1 cellular context compared by ENCODE assay signal in genomic region chr15:77622212-77622941, GRCh38.
TF ChIP-seq lines count a peak whose summit lies in the region.

No MANE protein-coding gene starts in this region.

TF ChIP-seq in GM23338, 12 proteins besides CTCF, POLR2A, EP300 and RAD21 (continued from another document):
- TF ChIP-seq ZNF462 (CRISPR knock-in tag; IDR thresholded peaks at IDR 0.05) (no peak), NANOG (IDR thresholded peaks at IDR 0.05; ENCODE audit: borderline replicate concordance) (no peak), STAT1 (IDR thresholded peaks at IDR 0.05; ENCODE audit: unreplicated experiment) (no peak), EZH2phosphoT487 (IDR thresholded peaks at IDR 0.05; ENCODE audit: unreplicated experiment) (no peak), JUNB (IDR thresholded peaks at IDR 0.05; ENCODE audit: unreplicated experiment) (no peak), ZNF114 (CRISPR knock-in tag; IDR thresholded peaks at IDR 0.05) (no peak), ZNF331 (CRISPR knock-in tag; IDR thresholded peaks at IDR 0.05; ENCODE audit: low read depth) (no peak), REST (IDR thresholded peaks at IDR 0.05; ENCODE audit: unreplicated experiment) (no peak), CREB1 (CRISPR knock-in tag; IDR thresholded peaks at IDR 0.05; ENCODE audit: low read depth) (no peak)
